ENCODE assay signal across 19 cellular contexts in the genomic region with DNA sequence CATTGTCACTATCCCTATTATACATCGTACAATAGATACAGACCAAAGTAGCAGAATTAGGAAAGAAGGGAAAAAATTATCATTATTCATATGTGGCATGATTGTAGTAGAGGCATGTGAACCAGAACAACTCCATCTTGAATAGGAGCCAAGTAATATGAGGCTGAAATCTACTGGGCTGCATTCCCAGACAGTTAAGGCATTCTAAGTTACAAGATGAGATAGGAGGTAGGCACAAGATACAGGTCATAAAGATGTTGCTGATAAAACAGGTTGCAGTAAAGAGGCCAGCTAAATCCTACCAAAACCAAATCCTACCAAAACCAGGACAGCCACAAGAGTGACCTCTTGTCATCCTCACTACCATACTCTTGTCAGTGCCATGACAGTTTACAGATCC.
"Had no signal": no experiment of that assay in that cellular context is flagged by ENCODE, and none has a peak within 500 bp of the region (broad histone marks: within the 10 kb centered on the region; RNA-seq: fewer than 3 reads in every experiment).

No MANE protein-coding gene starts in this region.

- DNase-seq: central memory CD4-positive, alpha-beta T cell; dermis blood vessel endothelial cell; esophagus squamous epithelium; foreskin fibroblast; glutamatergic neuron; immature natural killer cell; kidney; left cardiac atrium; left ventricle myocardium superior; mesenchymal stem cell; naive thymus-derived CD8-positive, alpha-beta T cell; stimulated activated CD4-positive, alpha-beta T cell treated with anti-CD3 and anti-CD28 coated beads, Interleukin-4, amount 100 ng/mL, for 1 hour had no signal

- H3K4me3 ChIP-seq: esophagus squamous epithelium, gastroesophageal sphincter, lung, right atrium auricular region, smooth muscle cell, tibial nerve had no signal

- H3K27me3 ChIP-seq: esophagus squamous epithelium, gastroesophageal sphincter, neutrophil, right atrium auricular region, tibial nerve had no signal

- H3K36me3 ChIP-seq: esophagus squamous epithelium, gastroesophageal sphincter, neutrophil, right atrium auricular region, tibial nerve had no signal

- H3K27ac ChIP-seq: esophagus squamous epithelium, gastroesophageal sphincter, neutrophil, right atrium auricular region, tibial nerve had no signal

- H3K4me2 ChIP-seq: smooth muscle cell had no signal

- FAIRE-seq: kidney had no signal

- H3K9me3 ChIP-seq: esophagus squamous epithelium, gastroesophageal sphincter, neutrophil, right atrium auricular region, tibial nerve had no signal

- ATAC-seq: gastroesophageal sphincter; left cardiac atrium; left ventricle myocardium superior; naive thymus-derived CD8-positive, alpha-beta T cell; stimulated activated memory B cell treated with anti-CD40 and anti-IgM and Interleukin-4, amounts not matched to agents 10 μg/mL and 1 μg/mL and 100 μg/mL, for 72 hours had no signal

- H3K4me1 ChIP-seq: esophagus squamous epithelium, gastroesophageal sphincter, right atrium auricular region, tibial nerve had no signal
